Comparison of ENCODE assay signal across 8 cellular contexts in genomic region chr1:19010995-19011696, GRCh38. TPM values are rescaled to one million over a fixed set of nuclear protein-coding genes. Genes with fewer than 3 reads are reported as not detected.
DNase-seq lines count a peak whose midpoint lies in the region; ATAC-seq and TF ChIP-seq lines count a peak whose summit lies in the region.

No MANE protein-coding gene starts in this region.

- H3K27me3 ChIP-seq in DND-41 (ENCODE audit: insufficient read depth, low read length, poor library complexity), result peaks cover 5% of the 10 kb centered on the region

- no peaks in the 10 kb centered on the region for H4K20me1 ChIP-seq in DND-41 (ENCODE audit: insufficient read depth, low read length)

- no peak overlapping the region for H3K27ac ChIP-seq in DND-41 (ENCODE audit: low read length)

- H3K4me3 ChIP-seq in DND-41 (ENCODE audit: low read depth in 1 of 2, low read length in 2 of 2), result no peak overlapping the region

- DNase-seq in DND-41, result peak; percentile 7
- peak; percentile 36 for DNase-seq in KBM-7
- DNase-seq in activated CD4-positive, alpha-beta T cell treated with anti-CD3 and anti-CD28 coated beads, Interleukin-2, amount 10 ng/mL, durations not matched to agents 7 days and 5 days, result peak; percentile 82
- peak; percentile 97 for DNase-seq in dedifferentiated amniotic fluid mesenchymal stem cell (ENCODE audit: extremely low spot score)
- DNase-seq in mucosa of gallbladder (ENCODE audit: low spot score), result peak; percentile 83
- peak; percentile 32 to 33 for DNase-seq in stimulated activated CD8-positive, alpha-beta memory T cell treated with anti-CD3 and anti-CD28 coated beads, Interleukin-7, amount 100 ng/mL, for 1 hour (ENCODE audit: low read depth in 2 of 2)
- no peak for DNase-seq in hippocampal formation (lab: John Stamatoyannopoulos, UW)

- H3K36me3 ChIP-seq in DND-41 (ENCODE audit: insufficient read depth, low read length), result no peaks in the 10 kb centered on the region

- H3K4me3 Mint-ChIP-seq in activated CD4-positive, alpha-beta T cell treated with anti-CD3 and anti-CD28 coated beads, Interleukin-2, amount 10 ng/mL, durations not matched to agents 7 days and 5 days, result no peak overlapping the region

- H3K4me1 ChIP-seq in DND-41 (ENCODE audit: insufficient read depth, low read length), result no peaks in the 10 kb centered on the region

- H3K36me3 Mint-ChIP-seq in activated CD4-positive, alpha-beta T cell treated with anti-CD3 and anti-CD28 coated beads, Interleukin-2, amount 10 ng/mL, durations not matched to agents 7 days and 5 days (ENCODE audit: low read depth), result no peaks in the 10 kb centered on the region

- CTCF ChIA-PET in activated CD4-positive, alpha-beta T cell treated with anti-CD3 and anti-CD28 coated beads, Interleukin-2, amount 10 ng/mL, durations not matched to agents 7 days and 5 days (lab: Charles Lee), result interaction anchor here (1.1 to 1.5 kb wide), 2 partner anchors 103 to 118 kb away, joined by 3 to 4 read pairs; no protein-coding TSS in a partner anchor

- peak overlapping the region; percentile 52 for H3K27ac Mint-ChIP-seq in activated CD4-positive, alpha-beta T cell treated with anti-CD3 and anti-CD28 coated beads, Interleukin-2, amount 10 ng/mL, durations not matched to agents 7 days and 5 days

- H3K4me1 Mint-ChIP-seq in activated CD4-positive, alpha-beta T cell treated with anti-CD3 and anti-CD28 coated beads, Interleukin-2, amount 10 ng/mL, durations not matched to agents 7 days and 5 days, result peaks cover 29% of the 10 kb centered on the region

- H3K79me2 ChIP-seq in DND-41 (ENCODE audit: insufficient read depth, low read length), result no peaks in the 10 kb centered on the region

- H3K27me3 Mint-ChIP-seq in activated CD4-positive, alpha-beta T cell treated with anti-CD3 and anti-CD28 coated beads, Interleukin-2, amount 10 ng/mL, durations not matched to agents 7 days and 5 days, result peaks cover 3% of the 10 kb centered on the region

- peak; percentile 27; the same call in 1 of the 3 replicates for ATAC-seq in DND-41 (ENCODE audit: insufficient read depth, low read depth)
- ATAC-seq in HG03571 (IDR thresholded peaks at IDR 0.05; ENCODE audit: unreplicated experiment), result no peak

- no peaks in the 10 kb centered on the region for H3K9me3 Mint-ChIP-seq in activated CD4-positive, alpha-beta T cell treated with anti-CD3 and anti-CD28 coated beads, Interleukin-2, amount 10 ng/mL, durations not matched to agents 7 days and 5 days

- H3K9ac ChIP-seq in DND-41 (ENCODE audit: low read depth, low read length), result no peak overlapping the region

- POLR2A ChIA-PET in activated CD4-positive, alpha-beta T cell treated with anti-CD3 and anti-CD28 coated beads, Interleukin-2, amount 10 ng/mL, durations not matched to agents 7 days and 5 days (lab: Charles Lee), result no interaction called here

- no peak overlapping the region for H2AFZ ChIP-seq in DND-41 (ENCODE audit: low read depth, low read length)

- TF ChIP-seq CTCF in DND-41 (IDR thresholded peaks at IDR 0.05; ENCODE audit: borderline replicate concordance, extremely low read depth, low read length, poor library complexity, severe bottlenecking), result no peak

- no peak overlapping the region for H3K4me2 ChIP-seq in DND-41 (ENCODE audit: insufficient read depth, low read length)

- in situ Hi-C loops in KBM-7 (cut with MboI; ENCODE audit: low pct_unique_long_range_greater_than_20kb, low sequenced_read_pairs), result no loop called here

- no peaks in the 10 kb centered on the region for H3K9me3 ChIP-seq in DND-41 (ENCODE audit: insufficient read depth, low read length, severe bottlenecking)

RNA-seq across cellular contexts. Expression of gene IFFO2, which starts 54.7 kb away (rescaled TPM):
- total RNA-seq in activated CD4-positive, alpha-beta T cell treated with anti-CD3 and anti-CD28 coated beads, Interleukin-2, amount 10 ng/mL, durations not matched to agents 7 days and 5 days, result 10 to 100 TPM; 20.4 to 21.7 TPM
- total RNA-seq in mucosa of gallbladder, result 12.2 TPM

Comparison
In these comparisons a context has a peak if more than half of its experiments do, and no peak if none do; other contexts are left out.
1. DNase-seq: peak in DND-41 (single experiment), KBM-7 (single experiment), activated CD4-positive, alpha-beta T cell treated with anti-CD3 and anti-CD28 coated beads, Interleukin-2, amount 10 ng/mL, durations not matched to agents 7 days and 5 days (single experiment), dedifferentiated amniotic fluid mesenchymal stem cell (single experiment), mucosa of gallbladder (single experiment) and stimulated activated CD8-positive, alpha-beta memory T cell treated with anti-CD3 and anti-CD28 coated beads, Interleukin-7, amount 100 ng/mL, for 1 hour (2 of 2); none in hippocampal formation (0 of 2).